ENCODE assay signal across 8 cellular contexts in the genomic region with DNA sequence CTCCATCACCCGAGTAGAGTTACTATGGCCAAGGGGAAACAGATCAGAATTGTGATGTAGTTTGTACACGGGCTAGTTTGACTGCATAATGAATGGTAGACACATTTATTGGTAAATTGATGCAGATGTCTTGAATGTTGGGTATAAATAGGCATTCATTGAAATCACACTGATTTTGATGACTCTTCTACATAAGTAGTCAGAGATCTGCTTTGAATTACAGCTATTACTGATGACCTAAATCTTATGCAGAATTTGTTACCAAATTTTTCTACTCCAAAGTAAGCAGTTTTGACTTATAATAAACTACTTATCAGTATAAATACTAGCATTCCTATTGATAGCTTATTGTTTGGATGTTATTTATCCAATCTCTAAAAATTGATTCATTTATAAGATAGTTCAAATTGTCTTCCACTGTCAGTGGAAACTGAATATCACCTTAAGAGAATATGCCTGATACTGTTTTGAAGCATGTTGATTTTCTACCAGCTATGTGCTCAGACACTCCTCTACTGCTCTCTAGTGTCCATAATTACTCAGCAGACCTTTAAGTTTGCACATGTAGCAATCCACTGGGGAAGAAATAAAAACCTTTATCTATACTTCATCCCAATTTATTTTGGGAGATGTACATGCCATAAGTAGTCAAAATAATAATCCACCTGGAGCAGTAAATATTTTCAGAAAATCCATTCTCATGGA.
A peak's percentile ranks its signal among the peaks of the same experiment; 100 is the strongest.
DNase-seq lines count a peak whose midpoint lies in the region; ATAC-seq and TF ChIP-seq lines count a peak whose summit lies in the region.

No MANE protein-coding gene starts in this region.

- H3K4me1 ChIP-seq in adipocyte (ENCODE audit: control insufficient read depth, insufficient read depth, low read length) (peaks cover 6% of the 10 kb centered on the region), tibial artery (no peaks in the 10 kb centered on the region)

- intact Hi-C loops in tibial artery (cut with DNase I; ENCODE audit: low total_unique reads) = loop anchor here (2.0 to 10.0 kb wide), 4 partner anchors 118 to 738 kb away; a partner anchor contains a TSS
- intact Hi-C loops in activated T-helper 2 cell treated with anti-CD3 and anti-CD28 coated beads, Interferon-gamma antibody, Interleukin-2, Interleukin-4, amounts not matched to agents 10 μg/mL and 5 μg/mL and 100 μg/mL, durations not matched to agents 14 hours and 24 hours and 36 hours (cut with micrococcal nuclease) = loop anchor here (5.0 kb wide), 3 partner anchors 320 to 435 kb away; no protein-coding TSS in a partner anchor

- no peak for ATAC-seq in naive thymus-derived CD8-positive, alpha-beta T cell

- H3K4me3 ChIP-seq in adipocyte (ENCODE audit: low read length) (no peak overlapping the region), tibial artery (no peak overlapping the region)

- H3K27me3 ChIP-seq in adipocyte (replicated peaks; ENCODE audit: control insufficient read depth, insufficient read depth, low read length) = no peaks in the 10 kb centered on the region
- no peaks in the 10 kb centered on the region for H3K27me3 ChIP-seq in tibial artery

- no peaks in the 10 kb centered on the region for H3K36me3 ChIP-seq in adipocyte (ENCODE audit: control insufficient read depth, insufficient read depth, low read length, severe bottlenecking)
- H3K36me3 ChIP-seq in tibial artery = no peaks in the 10 kb centered on the region

- DNase-seq in NCI-H146 treated with DMSO at 0.1 percent for 48 hours (lab: John Stamatoyannopoulos, UW; ENCODE audit: unreplicated experiment) = peak; percentile 71
- DNase-seq in adipocyte (ENCODE audit: low read depth) = peak; percentile 83
- peak; percentile 40 for DNase-seq in hepatic stellate cell (ENCODE audit: low spot score)
- no peak for DNase-seq in tibial artery
- DNase-seq in naive thymus-derived CD8-positive, alpha-beta T cell = no peak
- DNase-seq in endothelial cell (ENCODE audit: low spot score) = no peak
- no peak for DNase-seq in activated T-helper 2 cell treated with anti-CD3 and anti-CD28 coated beads, Interferon-gamma antibody, Interleukin-2, Interleukin-4, amounts not matched to agents 10 μg/mL and 5 μg/mL and 100 μg/mL, durations not matched to agents 14 hours and 24 hours and 36 hours (ENCODE audit: low spot score)

- no peak overlapping the region for H3K27ac ChIP-seq in tibial artery

- H3K27me3 Mint-ChIP-seq in naive thymus-derived CD8-positive, alpha-beta T cell = no peaks in the 10 kb centered on the region
- H3K27me3 Mint-ChIP-seq in endothelial cell (ENCODE audit: unreplicated experiment) = peaks cover 1% of the 10 kb centered on the region
- no peaks in the 10 kb centered on the region for H3K27me3 Mint-ChIP-seq in activated T-helper 2 cell treated with anti-CD3 and anti-CD28 coated beads, Interferon-gamma antibody, Interleukin-2, Interleukin-4, amounts not matched to agents 10 μg/mL and 5 μg/mL and 100 μg/mL, durations not matched to agents 14 hours and 24 hours and 36 hours (ENCODE audit: low read depth)

- TF ChIP-seq CTCF in GM12874 (IDR thresholded peaks at IDR 0.05; ENCODE audit: insufficient read depth, low read depth, low read length) (peak; percentile 32; the same call in 1 of the 2 replicates), tibial artery (IDR thresholded peaks at IDR 0.05) (peak; percentile 64 to 66), endothelial cell (IDR thresholded peaks at IDR 0.05; ENCODE audit: unreplicated experiment) (no peak)

- H3K9ac ChIP-seq in adipocyte (ENCODE audit: low read length) = no peak overlapping the region

- H3K36me3 Mint-ChIP-seq in naive thymus-derived CD8-positive, alpha-beta T cell = peaks cover 0 to 5% (median 3%) of the 10 kb centered on the region in 3 donors
- H3K36me3 Mint-ChIP-seq in endothelial cell (ENCODE audit: low read depth, unreplicated experiment) = no peaks in the 10 kb centered on the region
- no peaks in the 10 kb centered on the region for H3K36me3 Mint-ChIP-seq in activated T-helper 2 cell treated with anti-CD3 and anti-CD28 coated beads, Interferon-gamma antibody, Interleukin-2, Interleukin-4, amounts not matched to agents 10 μg/mL and 5 μg/mL and 100 μg/mL, durations not matched to agents 14 hours and 24 hours and 36 hours (ENCODE audit: low read depth)

- POLR2A ChIA-PET in naive thymus-derived CD8-positive, alpha-beta T cell (lab: Charles Lee) = no interaction called here

- H3K9me3 Mint-ChIP-seq in naive thymus-derived CD8-positive, alpha-beta T cell = peaks cover 0 to 2% (median 0%) of the 10 kb centered on the region in 9 donors
- H3K9me3 Mint-ChIP-seq in endothelial cell (ENCODE audit: unreplicated experiment) = no peaks in the 10 kb centered on the region
- no peaks in the 10 kb centered on the region for H3K9me3 Mint-ChIP-seq in activated T-helper 2 cell treated with anti-CD3 and anti-CD28 coated beads, Interferon-gamma antibody, Interleukin-2, Interleukin-4, amounts not matched to agents 10 μg/mL and 5 μg/mL and 100 μg/mL, durations not matched to agents 14 hours and 24 hours and 36 hours

- no peak overlapping the region for H3K27ac Mint-ChIP-seq in naive thymus-derived CD8-positive, alpha-beta T cell
- no peak overlapping the region for H3K27ac Mint-ChIP-seq in endothelial cell (ENCODE audit: unreplicated experiment)
- H3K27ac Mint-ChIP-seq in activated T-helper 2 cell treated with anti-CD3 and anti-CD28 coated beads, Interferon-gamma antibody, Interleukin-2, Interleukin-4, amounts not matched to agents 10 μg/mL and 5 μg/mL and 100 μg/mL, durations not matched to agents 14 hours and 24 hours and 36 hours = no peak overlapping the region

- no peak overlapping the region for H3K4me3 Mint-ChIP-seq in naive thymus-derived CD8-positive, alpha-beta T cell
- no peak overlapping the region for H3K4me3 Mint-ChIP-seq in endothelial cell (ENCODE audit: unreplicated experiment)
- no peak overlapping the region for H3K4me3 Mint-ChIP-seq in activated T-helper 2 cell treated with anti-CD3 and anti-CD28 coated beads, Interferon-gamma antibody, Interleukin-2, Interleukin-4, amounts not matched to agents 10 μg/mL and 5 μg/mL and 100 μg/mL, durations not matched to agents 14 hours and 24 hours and 36 hours (ENCODE audit: low read depth)

- H3K9me3 ChIP-seq in adipocyte (ENCODE audit: control insufficient read depth, low read length) (no peaks in the 10 kb centered on the region), tibial artery (no peaks in the 10 kb centered on the region)

- H3K4me1 Mint-ChIP-seq in naive thymus-derived CD8-positive, alpha-beta T cell = peaks cover 0 to 4% (median 0%) of the 10 kb centered on the region in 4 donors
- peaks cover 9% of the 10 kb centered on the region for H3K4me1 Mint-ChIP-seq in endothelial cell (ENCODE audit: unreplicated experiment)
- peaks cover 3% of the 10 kb centered on the region for H3K4me1 Mint-ChIP-seq in activated T-helper 2 cell treated with anti-CD3 and anti-CD28 coated beads, Interferon-gamma antibody, Interleukin-2, Interleukin-4, amounts not matched to agents 10 μg/mL and 5 μg/mL and 100 μg/mL, durations not matched to agents 14 hours and 24 hours and 36 hours (ENCODE audit: low read depth)

Comparison
In these comparisons a context has a peak if more than half of its experiments do, and no peak if none do; other contexts are left out.
1. DNase-seq: peak in NCI-H146 treated with DMSO at 0.1 percent for 48 hours (single experiment), adipocyte (single experiment) and hepatic stellate cell (single experiment); none in tibial artery (0 of 2), naive thymus-derived CD8-positive, alpha-beta T cell (0 of 10), endothelial cell (single experiment) and activated T-helper 2 cell treated with anti-CD3 and anti-CD28 coated beads, Interferon-gamma antibody, Interleukin-2, Interleukin-4, amounts not matched to agents 10 μg/mL and 5 μg/mL and 100 μg/mL, durations not matched to agents 14 hours and 24 hours and 36 hours (single experiment).